ENCODE assay signal across 1 cellular context in genomic region chr6:11123978-11124377, GRCh38.
TF ChIP-seq lines count a peak whose summit lies in the region.

No MANE protein-coding gene starts in this region.

TF ChIP-seq in HCT116, 20 proteins besides CTCF, POLR2A, EP300 and RAD21 (continued from another document):
- TF ChIP-seq JUND (IDR thresholded peaks at IDR 0.05) = no peak
- TF ChIP-seq POLR2AphosphoS5 (IDR thresholded peaks at IDR 0.05; ENCODE audit: low read depth, low read length) = no peak
- TF ChIP-seq TCF7L2 (IDR thresholded peaks at IDR 0.05; ENCODE audit: borderline replicate concordance, extremely low read depth, insufficient read depth, insufficient read length) = no peak
- TF ChIP-seq, protein P1, sequence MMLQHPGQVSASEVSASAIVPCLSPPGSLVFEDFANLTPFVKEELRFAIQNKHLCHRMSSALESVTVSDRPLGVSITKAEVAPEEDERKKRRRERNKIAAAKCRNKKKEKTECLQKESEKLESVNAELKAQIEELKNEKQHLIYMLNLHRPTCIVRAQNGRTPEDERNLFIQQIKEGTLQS (IDR thresholded peaks at IDR 0.05) = no peak
- no peak for TF ChIP-seq SIN3A (IDR thresholded peaks at IDR 0.05; ENCODE audit: low read depth)
- TF ChIP-seq ELF1 (IDR thresholded peaks at IDR 0.05; ENCODE audit: borderline replicate concordance, low read depth) = no peak
- no peak for TF ChIP-seq SRF (IDR thresholded peaks at IDR 0.05; ENCODE audit: low read depth)
- TF ChIP-seq ZFX (IDR thresholded peaks at IDR 0.05) = no peak
- TF ChIP-seq YY1 (IDR thresholded peaks at IDR 0.05; ENCODE audit: extremely low read depth, insufficient replicate concordance, low read depth, low read length) = no peak
- no peak for TF ChIP-seq EGR1 (IDR thresholded peaks at IDR 0.05; ENCODE audit: low read depth)
- no peak for TF ChIP-seq FOSL1 (IDR thresholded peaks at IDR 0.05; ENCODE audit: low read depth)
- TF ChIP-seq, protein P2, sequence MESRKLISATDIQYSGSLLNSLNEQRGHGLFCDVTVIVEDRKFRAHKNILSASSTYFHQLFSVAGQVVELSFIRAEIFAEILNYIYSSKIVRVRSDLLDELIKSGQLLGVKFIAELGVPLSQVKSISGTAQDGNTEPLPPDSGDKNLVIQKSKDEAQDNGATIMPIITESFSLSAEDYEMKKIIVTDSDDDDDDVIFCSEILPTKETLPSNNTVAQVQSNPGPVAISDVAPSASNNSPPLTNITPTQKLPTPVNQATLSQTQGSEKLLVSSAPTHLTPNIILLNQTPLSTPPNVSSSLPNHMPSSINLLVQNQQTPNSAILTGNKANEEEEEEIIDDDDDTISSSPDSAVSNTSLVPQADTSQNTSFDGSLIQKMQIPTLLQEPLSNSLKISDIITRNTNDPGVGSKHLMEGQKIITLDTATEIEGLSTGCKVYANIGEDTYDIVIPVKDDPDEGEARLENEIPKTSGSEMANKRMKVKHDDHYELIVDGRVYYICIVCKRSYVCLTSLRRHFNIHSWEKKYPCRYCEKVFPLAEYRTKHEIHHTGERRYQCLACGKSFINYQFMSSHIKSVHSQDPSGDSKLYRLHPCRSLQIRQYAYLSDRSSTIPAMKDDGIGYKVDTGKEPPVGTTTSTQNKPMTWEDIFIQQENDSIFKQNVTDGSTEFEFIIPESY (IDR thresholded peaks at IDR 0.05; ENCODE audit: extremely low read depth, insufficient replicate concordance, low read length) = no peak
- no peak for TF ChIP-seq ZNF274 (IDR thresholded peaks at IDR 0.05; ENCODE audit: low read depth, low read length)
- TF ChIP-seq, protein P3, sequence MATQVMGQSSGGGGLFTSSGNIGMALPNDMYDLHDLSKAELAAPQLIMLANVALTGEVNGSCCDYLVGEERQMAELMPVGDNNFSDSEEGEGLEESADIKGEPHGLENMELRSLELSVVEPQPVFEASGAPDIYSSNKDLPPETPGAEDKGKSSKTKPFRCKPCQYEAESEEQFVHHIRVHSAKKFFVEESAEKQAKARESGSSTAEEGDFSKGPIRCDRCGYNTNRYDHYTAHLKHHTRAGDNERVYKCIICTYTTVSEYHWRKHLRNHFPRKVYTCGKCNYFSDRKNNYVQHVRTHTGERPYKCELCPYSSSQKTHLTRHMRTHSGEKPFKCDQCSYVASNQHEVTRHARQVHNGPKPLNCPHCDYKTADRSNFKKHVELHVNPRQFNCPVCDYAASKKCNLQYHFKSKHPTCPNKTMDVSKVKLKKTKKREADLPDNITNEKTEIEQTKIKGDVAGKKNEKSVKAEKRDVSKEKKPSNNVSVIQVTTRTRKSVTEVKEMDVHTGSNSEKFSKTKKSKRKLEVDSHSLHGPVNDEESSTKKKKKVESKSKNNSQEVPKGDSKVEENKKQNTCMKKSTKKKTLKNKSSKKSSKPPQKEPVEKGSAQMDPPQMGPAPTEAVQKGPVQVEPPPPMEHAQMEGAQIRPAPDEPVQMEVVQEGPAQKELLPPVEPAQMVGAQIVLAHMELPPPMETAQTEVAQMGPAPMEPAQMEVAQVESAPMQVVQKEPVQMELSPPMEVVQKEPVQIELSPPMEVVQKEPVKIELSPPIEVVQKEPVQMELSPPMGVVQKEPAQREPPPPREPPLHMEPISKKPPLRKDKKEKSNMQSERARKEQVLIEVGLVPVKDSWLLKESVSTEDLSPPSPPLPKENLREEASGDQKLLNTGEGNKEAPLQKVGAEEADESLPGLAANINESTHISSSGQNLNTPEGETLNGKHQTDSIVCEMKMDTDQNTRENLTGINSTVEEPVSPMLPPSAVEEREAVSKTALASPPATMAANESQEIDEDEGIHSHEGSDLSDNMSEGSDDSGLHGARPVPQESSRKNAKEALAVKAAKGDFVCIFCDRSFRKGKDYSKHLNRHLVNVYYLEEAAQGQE (IDR thresholded peaks at IDR 0.05; ENCODE audit: low read depth) = no peak
- TF ChIP-seq EZH2 (IDR thresholded peaks at IDR 0.05) = no peak
